8 cellular contexts compared by ENCODE assay signal in the genomic region with DNA sequence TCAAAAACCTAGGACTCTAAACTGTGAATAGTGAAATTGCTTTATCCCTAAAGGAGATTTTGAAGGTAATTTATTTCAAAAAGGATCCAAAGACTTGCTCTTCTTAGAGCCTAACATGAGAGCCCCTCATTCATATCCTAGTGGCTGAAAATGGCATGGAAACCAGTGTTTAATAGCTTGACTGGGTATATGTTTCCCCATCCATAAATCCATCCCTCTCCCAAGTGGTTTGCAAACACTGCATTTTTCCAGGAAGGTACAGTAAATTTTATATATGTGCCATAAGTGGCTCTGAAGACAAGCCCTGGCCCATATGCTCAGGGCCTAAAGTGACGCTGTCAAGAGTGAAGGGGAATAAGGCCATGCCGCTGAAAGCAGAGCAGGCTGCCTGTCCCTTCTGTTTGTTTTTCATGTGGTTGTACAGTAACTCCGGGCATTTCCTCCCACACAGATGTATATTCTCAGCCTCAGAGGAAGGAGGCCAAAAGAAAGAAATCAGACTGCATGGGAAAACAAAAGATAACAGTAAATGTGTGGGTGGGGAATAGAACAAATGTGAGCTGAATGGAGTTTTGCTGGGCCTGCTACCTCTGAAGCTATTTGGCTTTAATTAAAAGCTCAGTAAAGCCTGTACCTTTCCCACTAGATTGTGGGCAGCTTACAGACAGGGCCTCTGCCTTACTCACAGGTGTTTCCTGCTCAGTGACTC.
DNase-seq lines count a peak whose midpoint lies in the region; ATAC-seq and TF ChIP-seq lines count a peak whose summit lies in the region.

No MANE protein-coding gene starts in this region.

- no peaks in the 10 kb centered on the region for H3K36me3 Mint-ChIP-seq in activated naive CD4-positive, alpha-beta T cell treated with anti-CD3 and anti-CD28 coated beads, Interleukin-2, amount 50 U/mL, for 72 hours

- ATAC-seq in activated naive CD4-positive, alpha-beta T cell treated with anti-CD3 and anti-CD28 coated beads, Interleukin-2, amount 50 U/mL, for 72 hours: peak; percentile 63 to 79
- peak; percentile 52 for ATAC-seq in HG03439 (IDR thresholded peaks at IDR 0.05; ENCODE audit: unreplicated experiment)
- ATAC-seq in HG02970 (IDR thresholded peaks at IDR 0.05; ENCODE audit: low FRiP score, unreplicated experiment): no peak
- no peak for ATAC-seq in gastrocnemius medialis

- WGBS in stomach, 5 donors: 8 to 25% (median 15%) methylated on average over 3 of the region's 3 CpGs

- DNase-seq in activated naive CD4-positive, alpha-beta T cell treated with anti-CD3 and anti-CD28 coated beads, Interleukin-2, amount 50 U/mL, for 72 hours (ENCODE audit: low spot score in 2 of 2): no peak
- DNase-seq in activated naive CD4-positive, alpha-beta T cell treated with Interleukin-2 at 50 U/mL for 16 hours: no peak
- DNase-seq in dedifferentiated amniotic fluid mesenchymal stem cell (ENCODE audit: extremely low spot score) (peak; percentile 67), stomach (no peak), activated gamma-delta T cell (lab: John Stamatoyannopoulos, UW) (no peak), gastrocnemius medialis (no peak)

- in situ Hi-C loops in gastrocnemius medialis (cut with MboI; ENCODE audit: low sequenced_read_pairs in 4 of 4): no loop called here

- no peak overlapping the region for H3K4me3 ChIP-seq in stomach
- H3K4me3 ChIP-seq in gastrocnemius medialis: no peak overlapping the region

- H3K4me1 ChIP-seq in stomach (peaks cover 6 to 23% (median 6%) of the 10 kb centered on the region in 4 donors), gastrocnemius medialis (no peaks in the 10 kb centered on the region)

- H3K9me3 ChIP-seq in stomach: no peaks in the 10 kb centered on the region
- no peaks in the 10 kb centered on the region for H3K9me3 ChIP-seq in gastrocnemius medialis

- no peak overlapping the region for H3K27ac Mint-ChIP-seq in activated naive CD4-positive, alpha-beta T cell treated with anti-CD3 and anti-CD28 coated beads, Interleukin-2, amount 50 U/mL, for 72 hours

- peaks cover 0 to under 1% of the 10 kb centered on the region in 2 donors for H3K9me3 Mint-ChIP-seq in activated naive CD4-positive, alpha-beta T cell treated with anti-CD3 and anti-CD28 coated beads, Interleukin-2, amount 50 U/mL, for 72 hours

- no peak for TF ChIP-seq CTCF in stomach (IDR thresholded peaks at IDR 0.05)
- no peak for TF ChIP-seq CTCF in gastrocnemius medialis (IDR thresholded peaks at IDR 0.05 in 4 of 5, conservative IDR thresholded peaks at IDR 0.05 in 1 of 5)

- no peaks in the 10 kb centered on the region for H3K27me3 ChIP-seq in stomach
- H3K27me3 ChIP-seq in gastrocnemius medialis: no peaks in the 10 kb centered on the region

- intact Hi-C loops in stomach (cut with DNase I; ENCODE audit: low total_unique reads): no loop called here
- intact Hi-C loops in gastrocnemius medialis (cut with DNase I; ENCODE audit: low total_unique reads): no loop called here

- no peaks in the 10 kb centered on the region for H3K36me3 ChIP-seq in stomach
- no peaks in the 10 kb centered on the region for H3K36me3 ChIP-seq in gastrocnemius medialis

- H3K27ac ChIP-seq in stomach (peak overlapping the region; percentile 52 to 78 (median 61)), gastrocnemius medialis (no peak overlapping the region)

- TF ChIP-seq POLR2A in stomach (IDR thresholded peaks at IDR 0.05): no peak
- TF ChIP-seq POLR2A in gastrocnemius medialis (IDR thresholded peaks at IDR 0.05): no peak

- TF ChIP-seq EP300 in stomach (IDR thresholded peaks at IDR 0.05): no peak

Comparison
In these comparisons a context has a peak if more than half of its experiments do, and no peak if none do; other contexts are left out.
1. ATAC-seq: peak in activated naive CD4-positive, alpha-beta T cell treated with anti-CD3 and anti-CD28 coated beads, Interleukin-2, amount 50 U/mL, for 72 hours (2 of 2) and HG03439 (single experiment); none in HG02970 (single experiment) and gastrocnemius medialis (0 of 2).
2. H3K27ac ChIP-seq: peak in stomach (5 of 5); none in gastrocnemius medialis (0 of 4).